ENCODE assay signal across 16 cellular contexts in the genomic region with DNA sequence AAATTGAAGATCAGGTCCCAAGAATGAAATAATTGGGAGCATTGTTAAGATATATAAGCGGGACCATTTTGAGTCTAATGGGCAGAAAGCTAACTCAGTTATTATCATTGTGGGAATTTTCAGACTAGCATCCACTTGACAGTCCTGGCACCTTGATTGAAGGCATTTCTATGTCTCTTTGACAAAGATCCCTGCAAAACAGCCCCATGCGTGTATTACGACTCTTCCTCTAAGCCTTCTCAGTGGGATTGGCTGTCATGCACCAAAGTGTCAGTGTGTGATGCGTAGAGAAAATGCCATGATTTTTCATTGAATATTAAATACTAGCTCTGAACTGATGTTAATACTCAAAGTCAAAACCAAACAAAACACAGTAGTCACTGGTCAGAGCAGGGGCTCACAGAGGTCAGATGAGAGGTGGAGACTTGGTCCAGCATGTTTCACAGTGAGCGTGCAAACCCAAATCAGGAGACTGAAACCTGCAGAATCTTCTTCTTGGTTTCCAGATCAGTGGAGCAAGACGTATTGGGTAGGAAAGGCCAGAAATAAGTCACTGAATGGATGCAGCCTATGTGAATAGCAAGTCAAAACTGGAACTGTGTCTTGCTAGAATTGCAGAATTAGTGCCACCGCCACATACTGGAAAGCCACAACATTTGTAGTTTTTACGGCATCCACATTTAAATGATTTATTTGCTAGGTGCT.
A peak's percentile ranks its signal among the peaks of the same experiment; 100 is the strongest.
DNase-seq lines count a peak whose midpoint lies in the region; ATAC-seq and TF ChIP-seq lines count a peak whose summit lies in the region.
"Had no signal": no experiment of that assay in that cellular context is flagged by ENCODE, and none has a peak within 500 bp of the region (broad histone marks: within the 10 kb centered on the region; RNA-seq: fewer than 3 reads in every experiment).

No MANE protein-coding gene starts in this region.

- peak overlapping the region in 2 of 7 donors; percentile 7 to 43 for H3K27ac Mint-ChIP-seq in CD14-positive monocyte
- H3K27ac Mint-ChIP-seq: activated CD4-positive, alpha-beta T cell treated with anti-CD3 and anti-CD28 coated beads, Interleukin-2, amount 10 ng/mL, durations not matched to agents 7 days and 5 days had no signal

- peaks cover 18% of the 10 kb centered on the region for H3K4me1 Mint-ChIP-seq in CD14-positive monocyte
- H3K4me1 Mint-ChIP-seq: activated CD4-positive, alpha-beta T cell treated with anti-CD3 and anti-CD28 coated beads, Interleukin-2, amount 10 ng/mL, durations not matched to agents 7 days and 5 days had no signal

- H3K4me3 Mint-ChIP-seq in CD14-positive monocyte, result no peak overlapping the region
- H3K4me3 Mint-ChIP-seq: activated CD4-positive, alpha-beta T cell treated with anti-CD3 and anti-CD28 coated beads, Interleukin-2, amount 10 ng/mL, durations not matched to agents 7 days and 5 days had no signal

- CTCF ChIA-PET in GM10248 (lab: Yijun Ruan, JAX), result no interaction called here

- no peaks in the 10 kb centered on the region for H3K27me3 Mint-ChIP-seq in CD14-positive monocyte (ENCODE audit: low read depth in 3 of 3)

- TF ChIP-seq CTCF in GM10248 (IDR thresholded peaks at IDR 0.05; ENCODE audit: control extremely low read depth, extremely low read depth, low read depth, missing control alignments), result no peak
- TF ChIP-seq CTCF in CD14-positive monocyte (IDR thresholded peaks at IDR 0.05), result no peak

- DNase-seq in GM10248 (ENCODE audit: extremely low spot score) (peak; percentile 16), HUDEP-2 (lab: John Stamatoyannopoulos, UW; ENCODE audit: unreplicated experiment in 76 of 76) (no peak), NCI-H524 treated with DMSO at 0.1 percent for 48 hours (lab: John Stamatoyannopoulos, UW) (no peak), SKM-1 treated with dmso at 0.1 percent for 144 hours (lab: John Stamatoyannopoulos, UW; ENCODE audit: unreplicated experiment) (no peak), CD14-positive monocyte (ENCODE audit: low spot score) (no peak)
- DNase-seq: activated CD4-positive, alpha-beta T cell treated with anti-CD3 and anti-CD28 coated beads, Interleukin-2, amount 10 ng/mL, durations not matched to agents 7 days and 5 days; central memory CD4-positive, alpha-beta T cell; DMS79; erythroblast; hypothalamus; NCI-H187; stimulated activated CD4-positive, alpha-beta T cell treated with anti-CD3 and anti-CD28 coated beads, Interleukin-2, amount 100 ng/mL, for 48 hours had no signal

- intact Hi-C loops in CD14-positive monocyte (cut with micrococcal nuclease), result no loop called here

- ATAC-seq in GM19395 (IDR thresholded peaks at IDR 0.05; ENCODE audit: unreplicated experiment), result peak; percentile 90
- peak; percentile 72 for ATAC-seq in HG02763 (IDR thresholded peaks at IDR 0.05; ENCODE audit: unreplicated experiment)
- ATAC-seq in HG03457 (IDR thresholded peaks at IDR 0.05; ENCODE audit: unreplicated experiment), result peak; percentile 73
- ATAC-seq: HepG2 had no signal

- POLR2A ChIA-PET in GM10248 (lab: Yijun Ruan, JAX), result no interaction called here

- no peaks in the 10 kb centered on the region for H3K36me3 Mint-ChIP-seq in CD14-positive monocyte

- peaks cover 0 to 2% (median 0%) of the 10 kb centered on the region in 7 donors for H3K9me3 Mint-ChIP-seq in CD14-positive monocyte
- H3K9me3 Mint-ChIP-seq: activated CD4-positive, alpha-beta T cell treated with anti-CD3 and anti-CD28 coated beads, Interleukin-2, amount 10 ng/mL, durations not matched to agents 7 days and 5 days had no signal
